ENCODE assay signal across 13 cellular contexts in the genomic region with DNA sequence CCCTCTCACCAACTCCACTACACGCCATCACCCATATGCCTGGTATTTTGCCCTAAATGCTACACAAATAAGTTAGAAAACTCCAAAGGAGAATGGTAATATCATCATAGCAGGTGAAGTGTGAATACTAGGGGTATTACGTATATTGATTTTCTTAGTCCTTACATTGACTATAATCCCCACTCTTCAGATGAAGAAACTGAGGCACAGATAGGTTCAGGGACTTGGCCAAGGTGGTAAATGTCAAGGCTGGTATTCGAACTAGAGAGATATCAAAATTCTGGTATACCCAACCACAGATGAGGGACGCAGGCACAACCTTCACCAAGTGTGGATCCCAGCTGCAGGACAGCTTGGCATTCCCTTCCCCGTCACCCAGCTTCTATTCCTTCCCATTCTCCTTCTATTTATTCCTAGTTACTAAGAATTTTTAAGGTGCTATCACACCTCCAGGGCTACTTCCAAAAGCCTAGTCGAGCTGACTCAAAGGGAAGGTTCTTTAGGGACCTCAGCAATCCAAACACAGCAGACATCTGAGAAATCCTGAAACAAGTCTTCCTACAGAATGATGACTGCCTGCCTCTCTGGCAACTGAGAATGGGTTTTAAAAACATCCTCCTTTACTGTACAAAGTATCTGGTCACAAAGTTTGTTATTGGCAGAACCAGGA. TPM values are rescaled to one million over a fixed set of nuclear protein-coding genes. Genes with fewer than 3 reads are reported as not detected.
DNase-seq lines count a peak whose midpoint lies in the region; ATAC-seq, FAIRE-seq and TF ChIP-seq lines count a peak whose summit lies in the region.
"Had no signal": no experiment of that assay in that cellular context is flagged by ENCODE, and none has a peak within 500 bp of the region (broad histone marks: within the 10 kb centered on the region; RNA-seq: fewer than 3 reads in every experiment).

No MANE protein-coding gene starts in this region.

- H3K9ac ChIP-seq in HepG2 (ENCODE audit: insufficient read depth, low read depth, low read length) = peak overlapping the region; percentile 59

- ATAC-seq in HepG2 (peak; percentile 56), right lobe of liver (no peak), T-helper 17 cell (no peak)

- no peak overlapping the region for H2AFZ ChIP-seq in HepG2 (ENCODE audit: low read length)

- H3K36me3 Mint-ChIP-seq in T-helper 17 cell (ENCODE audit: low read depth) = no peaks in the 10 kb centered on the region
- H3K36me3 Mint-ChIP-seq in mesothelial cell of epicardium = no peaks in the 10 kb centered on the region

- no peak for TF ChIP-seq RAD21 in HepG2 (CRISPR knock-in tag; IDR thresholded peaks at IDR 0.05)

- no peaks in the 10 kb centered on the region for H4K20me1 ChIP-seq in HepG2 (ENCODE audit: insufficient read depth, low read length)

- H3K4me1 ChIP-seq in HepG2 (ENCODE audit: insufficient read depth, low read length) (peaks cover 100% of the 10 kb centered on the region), right lobe of liver (peaks cover 0 to 31% (median 7%) of the 10 kb centered on the region in 4 donors)

- H3K27me3 Mint-ChIP-seq in T-helper 17 cell (no peaks in the 10 kb centered on the region), mesothelial cell of epicardium (ENCODE audit: low read depth) (no peaks in the 10 kb centered on the region)
- H3K27me3 Mint-ChIP-seq: activated B cell treated with CpG ODN at 0.5 μM for 24 hours had no signal

- H3K4me3 Mint-ChIP-seq in T-helper 17 cell = peak overlapping the region; percentile 31
- H3K4me3 Mint-ChIP-seq in mesothelial cell of epicardium = no peak overlapping the region
- H3K4me3 Mint-ChIP-seq: activated B cell treated with CpG ODN at 0.5 μM for 24 hours had no signal

- no peak overlapping the region for H3K27ac Mint-ChIP-seq in T-helper 17 cell
- peak overlapping the region; percentile 35 for H3K27ac Mint-ChIP-seq in mesothelial cell of epicardium

- peaks cover 33% of the 10 kb centered on the region for H3K4me1 Mint-ChIP-seq in T-helper 17 cell
- peaks cover 61% of the 10 kb centered on the region for H3K4me1 Mint-ChIP-seq in mesothelial cell of epicardium

- H3K36me3 ChIP-seq in HepG2 (replicated peaks in 1 of 2; ENCODE audit: control insufficient read depth in 1 of 2, insufficient read depth in 2 of 2, low read length in 2 of 2) (no peaks in the 10 kb centered on the region), right lobe of liver (no peaks in the 10 kb centered on the region)
- H3K36me3 ChIP-seq: thyroid gland had no signal

- no peaks in the 10 kb centered on the region for H3K9me3 Mint-ChIP-seq in mesothelial cell of epicardium
- H3K9me3 Mint-ChIP-seq: activated B cell treated with CpG ODN at 0.5 μM for 24 hours had no signal

- H3K9me3 ChIP-seq in HepG2 (ENCODE audit: low read length) (no peaks in the 10 kb centered on the region), right lobe of liver (no peaks in the 10 kb centered on the region), T-helper 17 cell (ENCODE audit: control insufficient read depth, low read length, poor library complexity, severe bottlenecking) (no peaks in the 10 kb centered on the region)
- H3K9me3 ChIP-seq: esophagus squamous epithelium, thyroid gland had no signal

- intact Hi-C loops in HepG2 (cut with micrococcal nuclease; ENCODE audit: unreplicated experiment) = loop anchor here (1.0 to 2.0 kb wide), 4 partner anchors 24 to 46 kb away; partner anchors contain the start of gene ATXN1
- intact Hi-C loops in right lobe of liver (cut with DNase I) = no loop called here

- 0 out of 4 replicates have a peak, but pooled peaks of 1 of the 2 experiments have one; percentile 9 for TF ChIP-seq POLR2A in HepG2 (IDR thresholded peaks at IDR 0.05; ENCODE audit: insufficient read depth in 1 of 2, low read depth in 2 of 2, low read length in 2 of 2)
- TF ChIP-seq POLR2A in right lobe of liver (IDR thresholded peaks at IDR 0.05) = no peak

- H3K4me3 ChIP-seq in HepG2 (replicated peaks in 1 of 3; ENCODE audit: insufficient read depth in 1 of 3, low read depth in 2 of 3, low read length in 3 of 3) (peak overlapping the region in 2 of 3 experiments; percentile 15 to 27; a peak in 3 of 6 replicates), right lobe of liver (no peak overlapping the region)
- H3K4me3 ChIP-seq: coronary artery, esophagus squamous epithelium, thyroid gland had no signal

- H3K27ac ChIP-seq in HepG2 (ENCODE audit: extremely low read length, insufficient read depth, low read length) (peak overlapping the region; percentile 79), right lobe of liver (no peak overlapping the region)
- H3K27ac ChIP-seq: coronary artery, thyroid gland had no signal

- CTCF ChIA-PET in HepG2 (lab: Yijun Ruan, JAX; ENCODE audit: low intra/inter-chr PET ratio, low total read pairs) = no interaction called here

- no peak for FAIRE-seq in HepG2 (lab: Jason Lieb, UNC)
- no peak for FAIRE-seq in D721Med (lab: Jason Lieb, UNC)

- H3K27me3 ChIP-seq in HepG2 (ENCODE audit: control insufficient read depth in 1 of 2, insufficient read depth in 2 of 2, low read length in 2 of 2) (no peaks in the 10 kb centered on the region), right lobe of liver (no peaks in the 10 kb centered on the region)
- H3K27me3 ChIP-seq: esophagus squamous epithelium, thyroid gland had no signal

- no peak for TF ChIP-seq CTCF in HepG2 (CRISPR knock-in tag; IDR thresholded peaks at IDR 0.05)
- TF ChIP-seq CTCF in right lobe of liver (IDR thresholded peaks at IDR 0.05) = no peak
- no peak for TF ChIP-seq CTCF in mesothelial cell of epicardium (IDR thresholded peaks at IDR 0.05; ENCODE audit: unreplicated experiment)
- no peak for TF ChIP-seq CTCF in D721Med (IDR thresholded peaks at IDR 0.05; ENCODE audit: insufficient read depth, missing control alignments)

- TF ChIP-seq EP300 in HepG2 (IDR thresholded peaks at IDR 0.05; ENCODE audit: low read depth in 2 of 2, low read length in 2 of 2) (no peak), HepG2 (CRISPR knock-in tag; IDR thresholded peaks at IDR 0.05; ENCODE audit: borderline replicate concordance) (no peak)

- 66% methylated on average over 6 of the region's 6 CpGs for WGBS in HepG2 (ENCODE audit: low lambda C conversion rate)
- WGBS in right lobe of liver (ENCODE audit: insufficient coverage, low coverage, low lambda C conversion rate, missing lambda C conversion rate) = 92% methylated on average over 5 of the region's 6 CpGs

- in situ Hi-C loops in HepG2 (cut with HindIII; ENCODE audit: extremely low pct_ligation_motif_present, low pct_unique_long_range_greater_than_20kb) = loop anchor here (5.0 kb wide), 1 partner anchor 41 kb away; no protein-coding TSS in a partner anchor

- peak overlapping the region; percentile 70 for H3K4me2 ChIP-seq in HepG2 (ENCODE audit: low read depth, low read length)

- DNase-seq in HepG2 (ENCODE audit: low spot score) (no peak), right lobe of liver (no peak), T-helper 17 cell (no peak), mesothelial cell of epicardium (ENCODE audit: low spot score in 2 of 2, unreplicated experiment in 2 of 2) (no peak), NCI-H2196 (lab: John Stamatoyannopoulos, UW; ENCODE audit: unreplicated experiment) (no peak), D721Med (ENCODE audit: insufficient read length, low spot score) (no peak), DMS79 (lab: John Stamatoyannopoulos, UW) (no peak)
- DNase-seq in effector CD8-positive, alpha-beta T cell (lab: John Stamatoyannopoulos, UW) = no peak
- DNase-seq: activated B cell treated with CpG ODN at 0.5 μM for 24 hours, esophagus squamous epithelium, NCI-H1930, thyroid gland had no signal

- H3K79me2 ChIP-seq in HepG2 (ENCODE audit: insufficient read depth, low read length) = peaks cover 37% of the 10 kb centered on the region

- POLR2A ChIA-PET in HepG2 (lab: Yijun Ruan, JAX) = interaction anchor here (0.7 to 3.7 kb wide), 18 partner anchors 9 to 153 kb away, joined by 3 to 24 read pairs (median 5); partner anchors contain the start of gene ATXN1

- TSS peak; percentile 20 for BruUV-seq in HepG2 (replicated peaks; lab: Mats Ljungman, UMichigan)

TF ChIP-seq in HepG2, 621 proteins besides CTCF, POLR2A, EP300 and RAD21 (continues in another document):
- TF ChIP-seq NONO (IDR thresholded peaks at IDR 0.05) (no peak), NONO (CRISPR knock-in tag; conservative IDR thresholded peaks at IDR 0.05) (no peak), E2F5 (CRISPR knock-in tag; conservative IDR thresholded peaks at IDR 0.05) (no peak), POGZ (CRISPR knock-in tag; IDR thresholded peaks at IDR 0.05) (no peak)

RNA-seq across cellular contexts. Expression of gene ATXN1, which starts 32.6 kb away (rescaled TPM):
- 16.3 and 20.7 TPM in 2 replicates for total RNA-seq in HepG2 (2016; rRNA removed; fragmentation: Illumina TruSeq; extraction: Trizol)
- total RNA-seq in HepG2 (2016; cell fraction: cytosol; rRNA removed; fragmentation: Illumina TruSeq; extraction: Trizol; ENCODE audit: low read depth) = 21.4 and 22.2 TPM in 2 replicates
- total RNA-seq in HepG2 (2016; cell fraction: insoluble cytoplasmic fraction; rRNA removed; fragmentation: Illumina TruSeq; extraction: Trizol) = 15.7 and 19.7 TPM in 2 replicates
- 19.8 and 25.4 TPM in 2 replicates for total RNA-seq in HepG2 (2016; cell fraction: membrane; rRNA removed; fragmentation: Illumina TruSeq; extraction: Trizol)
- 49.6 and 54.8 TPM in 2 replicates for total RNA-seq in HepG2 (2016; cell fraction: nucleus; rRNA removed; fragmentation: Illumina TruSeq; extraction: Trizol)
- 39.5 and 40.2 TPM in 2 replicates for polyA plus RNA-seq in HepG2 (2011; rRNA removed)
- 18.2 and 19.6 TPM in 2 replicates for polyA plus RNA-seq in HepG2 (2011; cell fraction: cytosol; rRNA removed)
- polyA plus RNA-seq in HepG2 (2011; cell fraction: nucleus; rRNA removed) = 69.8 and 87.7 TPM in 2 replicates
- 20.4 and 28.6 TPM in 2 replicates for polyA plus RNA-seq in HepG2 (2012)
- polyA plus RNA-seq in HepG2 (2016; cell fraction: cytosol; fragmentation: Illumina TruSeq; extraction: Trizol; ENCODE audit: low read depth) = 2.6 and 3.3 TPM in 2 replicates
- polyA plus RNA-seq in HepG2 (2016; cell fraction: insoluble cytoplasmic fraction; fragmentation: Illumina TruSeq; extraction: Trizol; ENCODE audit: low read depth) = 12.1 and 12.2 TPM in 2 replicates
- polyA plus RNA-seq in HepG2 (2016; cell fraction: membrane; fragmentation: Illumina TruSeq; extraction: Trizol; ENCODE audit: low read depth) = 4.0 and 4.1 TPM in 2 replicates
- polyA plus RNA-seq in HepG2 (2016; cell fraction: nucleus; fragmentation: Illumina TruSeq; extraction: Trizol; ENCODE audit: insufficient read depth, low read depth) = 18.8 TPM in 2 replicates
- polyA minus RNA-seq in HepG2 (2011; rRNA and poly(A)+ RNA removed; ENCODE audit: low replicate concordance) = 13.4 and 120 TPM in 2 replicates
- polyA minus RNA-seq in HepG2 (2011; cell fraction: cytosol; rRNA and poly(A)+ RNA removed) = 36.1 and 49.7 TPM in 2 replicates
- 200 and 217 TPM in 2 replicates for polyA minus RNA-seq in HepG2 (2011; cell fraction: nucleus; rRNA and poly(A)+ RNA removed)
- 10 to 100 TPM; 23.2 to 28.7 (median 25.0) TPM for total RNA-seq in right lobe of liver
- total RNA-seq in T-helper 17 cell = 100 to 1,000 TPM; 121 to 135 TPM
- total RNA-seq in mesothelial cell of epicardium = 54.6 to 62.9 TPM (median 59.5 TPM) in 3 replicates

Comparison
In these comparisons a context has a peak if more than half of its experiments do, and no peak if none do; other contexts are left out.
1. H3K4me3 ChIP-seq: peak in HepG2 (2 of 3); none in right lobe of liver (0 of 3).